In genomic region chr18:12283256-12283655, GRCh38 we compare ENCODE assay signal across 1 cellular context.
TF ChIP-seq lines count a peak whose summit lies in the region.

No MANE protein-coding gene starts in this region.

TF ChIP-seq in HepG2, 621 proteins besides CTCF, POLR2A, EP300 and RAD21:
- TF ChIP-seq ZNF550 (CRISPR knock-in tag; IDR thresholded peaks at IDR 0.05; ENCODE audit: borderline replicate concordance) (no peak), STAG1 (CRISPR knock-in tag; IDR thresholded peaks at IDR 0.05) (peak; percentile 49), ZNF770 (CRISPR knock-in tag; IDR thresholded peaks at IDR 0.05) (peak; percentile 52; the same call in 1 of the 2 replicates), ISX (CRISPR knock-in tag; conservative IDR thresholded peaks at IDR 0.05) (no peak)
- TF ChIP-seq, protein P1, sequence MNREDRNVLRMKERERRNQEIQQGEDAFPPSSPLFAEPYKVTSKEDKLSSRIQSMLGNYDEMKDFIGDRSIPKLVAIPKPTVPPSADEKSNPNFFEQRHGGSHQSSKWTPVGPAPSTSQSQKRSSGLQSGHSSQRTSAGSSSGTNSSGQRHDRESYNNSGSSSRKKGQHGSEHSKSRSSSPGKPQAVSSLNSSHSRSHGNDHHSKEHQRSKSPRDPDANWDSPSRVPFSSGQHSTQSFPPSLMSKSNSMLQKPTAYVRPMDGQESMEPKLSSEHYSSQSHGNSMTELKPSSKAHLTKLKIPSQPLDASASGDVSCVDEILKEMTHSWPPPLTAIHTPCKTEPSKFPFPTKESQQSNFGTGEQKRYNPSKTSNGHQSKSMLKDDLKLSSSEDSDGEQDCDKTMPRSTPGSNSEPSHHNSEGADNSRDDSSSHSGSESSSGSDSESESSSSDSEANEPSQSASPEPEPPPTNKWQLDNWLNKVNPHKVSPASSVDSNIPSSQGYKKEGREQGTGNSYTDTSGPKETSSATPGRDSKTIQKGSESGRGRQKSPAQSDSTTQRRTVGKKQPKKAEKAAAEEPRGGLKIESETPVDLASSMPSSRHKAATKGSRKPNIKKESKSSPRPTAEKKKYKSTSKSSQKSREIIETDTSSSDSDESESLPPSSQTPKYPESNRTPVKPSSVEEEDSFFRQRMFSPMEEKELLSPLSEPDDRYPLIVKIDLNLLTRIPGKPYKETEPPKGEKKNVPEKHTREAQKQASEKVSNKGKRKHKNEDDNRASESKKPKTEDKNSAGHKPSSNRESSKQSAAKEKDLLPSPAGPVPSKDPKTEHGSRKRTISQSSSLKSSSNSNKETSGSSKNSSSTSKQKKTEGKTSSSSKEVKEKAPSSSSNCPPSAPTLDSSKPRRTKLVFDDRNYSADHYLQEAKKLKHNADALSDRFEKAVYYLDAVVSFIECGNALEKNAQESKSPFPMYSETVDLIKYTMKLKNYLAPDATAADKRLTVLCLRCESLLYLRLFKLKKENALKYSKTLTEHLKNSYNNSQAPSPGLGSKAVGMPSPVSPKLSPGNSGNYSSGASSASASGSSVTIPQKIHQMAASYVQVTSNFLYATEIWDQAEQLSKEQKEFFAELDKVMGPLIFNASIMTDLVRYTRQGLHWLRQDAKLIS (CRISPR knock-in tag; IDR thresholded peaks at IDR 0.05): no peak
